Comparison of ENCODE assay signal across 15 cellular contexts in the genomic region with DNA sequence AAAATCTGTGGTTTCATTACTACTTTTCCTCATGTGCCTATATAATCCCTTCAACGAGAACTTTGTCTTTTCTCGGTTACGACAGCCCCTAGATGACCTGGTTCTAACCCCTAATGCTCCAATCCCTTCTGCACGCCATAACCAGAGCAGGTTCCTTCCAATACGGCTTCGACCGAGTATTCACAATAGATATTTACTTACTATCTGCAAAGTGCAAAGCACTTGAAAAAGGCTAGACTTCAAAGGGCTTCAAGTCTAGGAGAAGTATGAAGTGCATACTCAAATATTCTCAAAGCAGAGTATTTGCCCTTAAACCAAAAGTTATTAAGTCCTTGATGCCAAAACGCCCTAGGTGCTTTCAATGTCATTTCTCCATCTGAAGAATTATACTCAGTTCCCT.
DNase-seq lines count a peak whose midpoint lies in the region; ATAC-seq and TF ChIP-seq lines count a peak whose summit lies in the region.
"Had no signal": no experiment of that assay in that cellular context is flagged by ENCODE, and none has a peak within 500 bp of the region (broad histone marks: within the 10 kb centered on the region; RNA-seq: fewer than 3 reads in every experiment).

No MANE protein-coding gene starts in this region.

- TF ChIP-seq CTCF in left lung (IDR thresholded peaks at IDR 0.05) = no peak
- TF ChIP-seq CTCF in upper lobe of left lung (IDR thresholded peaks at IDR 0.05) = no peak
- TF ChIP-seq CTCF in omental fat pad (IDR thresholded peaks at IDR 0.05) = no peak

- intact Hi-C loops in left lung (cut with DNase I) = no loop called here

- TF ChIP-seq EP300 in upper lobe of left lung (IDR thresholded peaks at IDR 0.05) = peak in 1 of 4 donors; percentile 62

- no peaks in the 10 kb centered on the region for H3K27me3 ChIP-seq in left lung
- H3K27me3 ChIP-seq in upper lobe of left lung = no peaks in the 10 kb centered on the region
- H3K27me3 ChIP-seq: BLaER1 treated with 17β-estradiol and CSF1 and Interleukin-3, amounts not matched to agents 10 nM and 100 nM had no signal

- H3K36me3 ChIP-seq in left lung (no peaks in the 10 kb centered on the region), upper lobe of left lung (no peaks in the 10 kb centered on the region)
- H3K36me3 ChIP-seq: BLaER1 treated with 17β-estradiol and CSF1 and Interleukin-3, amounts not matched to agents 10 nM and 100 nM had no signal

- ATAC-seq in left lung = peak; percentile 79
- peak; percentile 57 to 79 for ATAC-seq in upper lobe of left lung (ENCODE audit: low FRiP score in 2 of 2)
- no peak for ATAC-seq in omental fat pad (ENCODE audit: low FRiP score)
- no peak for ATAC-seq in GM18870 (IDR thresholded peaks at IDR 0.05; ENCODE audit: unreplicated experiment)
- ATAC-seq: CD8-positive, alpha-beta T cell; GM12878 had no signal

- H3K9me3 ChIP-seq in left lung = no peaks in the 10 kb centered on the region
- H3K9me3 ChIP-seq in upper lobe of left lung = no peaks in the 10 kb centered on the region

- H3K4me1 ChIP-seq in left lung (no peaks in the 10 kb centered on the region), upper lobe of left lung (peaks cover 0 to 23% (median 7%) of the 10 kb centered on the region in 4 donors)

- peak overlapping the region in 1 of 2 donors; percentile 61 for H3K27ac ChIP-seq in left lung
- H3K27ac ChIP-seq in upper lobe of left lung = peak overlapping the region in 2 of 4 donors; percentile 58 to 60
- H3K27ac ChIP-seq: BLaER1 treated with 17β-estradiol and CSF1 and Interleukin-3, amounts not matched to agents 10 nM and 100 nM; GM23248; HL-60 had no signal

- no peak for TF ChIP-seq POLR2A in upper lobe of left lung (IDR thresholded peaks at IDR 0.05)

- DNase-seq in NCI-H510A treated with DMSO at 0.1 percent for 48 hours (lab: John Stamatoyannopoulos, UW) (peak; percentile 43), NCI-H510A (lab: John Stamatoyannopoulos, UW) (no peak), left lung (no peak), upper lobe of left lung (peak in 1 of 2 donors; percentile 33), omental fat pad (ENCODE audit: low spot score) (no peak)
- DNase-seq: CD8-positive, alpha-beta T cell; DMS 273 treated with DMSO at 0.1 percent for 48 hours; DND-41; EL; GM23248; HCEC 1CT had no signal

- WGBS in upper lobe of left lung, 2 donors = 72 to 75% methylated on average over 8 of the region's 8 CpGs

- H3K4me3 ChIP-seq in left lung = no peak overlapping the region
- H3K4me3 ChIP-seq in upper lobe of left lung = no peak overlapping the region
- H3K4me3 ChIP-seq: BLaER1 treated with 17β-estradiol and CSF1 and Interleukin-3, amounts not matched to agents 10 nM and 100 nM; GM12878; GM23248 had no signal

Comparison
In these comparisons a context has a peak if more than half of its experiments do, and no peak if none do; other contexts are left out.
1. ATAC-seq: peak in left lung (single experiment) and upper lobe of left lung (2 of 2); none in omental fat pad (single experiment) and GM18870 (single experiment).